Comparison of ENCODE assay signal across 1 cellular context in genomic region chr3:139540686-139541085, GRCh38.
A peak's percentile ranks its signal among the peaks of the same experiment; 100 is the strongest.
TF ChIP-seq lines count a peak whose summit lies in the region.

No MANE protein-coding gene starts in this region.

TF ChIP-seq in GM12878, 131 proteins besides CTCF, POLR2A, EP300 and RAD21 (continued from another document):
- TF ChIP-seq IRF5 (IDR thresholded peaks at IDR 0.05; ENCODE audit: borderline replicate concordance), result no peak
- TF ChIP-seq FOXK2 (IDR thresholded peaks at IDR 0.05), result no peak
- peak; percentile 82 for TF ChIP-seq NR2F1 (conservative IDR thresholded peaks at IDR 0.05)
- TF ChIP-seq FOS (IDR thresholded peaks at IDR 0.05; ENCODE audit: borderline replicate concordance, extremely low read depth, insufficient read length), result no peak
- TF ChIP-seq TARDBP (IDR thresholded peaks at IDR 0.05; ENCODE audit: borderline replicate concordance), result no peak
- TF ChIP-seq JUNB (IDR thresholded peaks at IDR 0.05), result 0 out of 2 replicates have a peak, but pooled peaks have one; percentile 35
- TF ChIP-seq RUNX3 (IDR thresholded peaks at IDR 0.05; ENCODE audit: low read length), result peak; percentile 78
- TF ChIP-seq CHD4 (IDR thresholded peaks at IDR 0.05), result no peak
- no peak for TF ChIP-seq ZZZ3 (IDR thresholded peaks at IDR 0.05; ENCODE audit: control insufficient read depth, insufficient read length, low read depth)
- TF ChIP-seq YY1 (IDR thresholded peaks at IDR 0.05; ENCODE audit: low read depth, low read length), result no peak
- TF ChIP-seq IKZF2 (IDR thresholded peaks at IDR 0.05), result no peak
- no peak for TF ChIP-seq SIN3A (IDR thresholded peaks at IDR 0.05; ENCODE audit: low read depth, low read length)
- TF ChIP-seq SMARCA5 (IDR thresholded peaks at IDR 0.05), result no peak
- TF ChIP-seq NFYA (IDR thresholded peaks at IDR 0.05; ENCODE audit: borderline replicate concordance, low read depth, low read length), result no peak
- no peak for TF ChIP-seq HCFC1 (IDR thresholded peaks at IDR 0.05; ENCODE audit: low read length)
- no peak for TF ChIP-seq PKNOX1 (IDR thresholded peaks at IDR 0.05)
